ENCODE assay signal across 8 cellular contexts in genomic region chr11:65493367-65494176, GRCh38. TPM values are rescaled to one million over a fixed set of nuclear protein-coding genes. Genes with fewer than 3 reads are reported as not detected.
A peak's percentile ranks its signal among the peaks of the same experiment; 100 is the strongest.
DNase-seq lines count a peak whose midpoint lies in the region; ATAC-seq and TF ChIP-seq lines count a peak whose summit lies in the region.

No MANE protein-coding gene starts in this region.

- H3K4me1 Mint-ChIP-seq in natural killer cell treated with Interleukin-12 subunit alpha and Interleukin-12 subunit beta and Interleukin-15 and Interleukin-18, amount 100 ng/mL, for 72 hours (ENCODE audit: low read depth in 2 of 2): peaks cover 19 to 26% of the 10 kb centered on the region in 2 donors
- H3K4me1 Mint-ChIP-seq in natural killer cell: peaks cover 15 to 17% of the 10 kb centered on the region in 2 donors

- H3K9me3 ChIP-seq in cardiac muscle cell (ENCODE audit: low read depth): no peaks in the 10 kb centered on the region

- peak overlapping the region in 1 of 2 donors; percentile 68 for H3K27ac Mint-ChIP-seq in natural killer cell treated with Interleukin-12 subunit alpha and Interleukin-12 subunit beta and Interleukin-15 and Interleukin-18, amount 100 ng/mL, for 72 hours
- peak overlapping the region in 1 of 2 donors; percentile 47 for H3K27ac Mint-ChIP-seq in natural killer cell

- H3K4me3 ChIP-seq in WI38 (ENCODE audit: low read depth, low read length) (peak overlapping the region; percentile 21; the same call in 1 of the 2 replicates), cardiac muscle cell (no peak overlapping the region)

- H3K27me3 ChIP-seq in cardiac muscle cell: no peaks in the 10 kb centered on the region

- TF ChIP-seq CTCF in natural killer cell (IDR thresholded peaks at IDR 0.05) (no peak), WI38 (IDR thresholded peaks at IDR 0.05; ENCODE audit: low read depth, low read length) (no peak), cardiac muscle cell (IDR thresholded peaks at IDR 0.05; ENCODE audit: low read depth, low read length) (no peak)

- ATAC-seq in natural killer cell treated with Interleukin-12 subunit alpha and Interleukin-12 subunit beta and Interleukin-15 and Interleukin-18, amount 100 ng/mL, for 72 hours: no peak
- no peak for ATAC-seq in natural killer cell
- ATAC-seq in sciatic nerve: peak; percentile 21
- no peak for ATAC-seq in HG02938 (IDR thresholded peaks at IDR 0.05; ENCODE audit: unreplicated experiment)

- peak overlapping the region; percentile 100 for H3K27ac ChIP-seq in cardiac muscle cell

- no peaks in the 10 kb centered on the region for H3K9me3 Mint-ChIP-seq in natural killer cell treated with Interleukin-12 subunit alpha and Interleukin-12 subunit beta and Interleukin-15 and Interleukin-18, amount 100 ng/mL, for 72 hours
- no peaks in the 10 kb centered on the region for H3K9me3 Mint-ChIP-seq in natural killer cell

- intact Hi-C loops in natural killer cell (cut with micrococcal nuclease): no loop called here
- intact Hi-C loops in sciatic nerve (cut with DNase I): no loop called here

- H3K36me3 Mint-ChIP-seq in natural killer cell treated with Interleukin-12 subunit alpha and Interleukin-12 subunit beta and Interleukin-15 and Interleukin-18, amount 100 ng/mL, for 72 hours: no peaks in the 10 kb centered on the region
- no peaks in the 10 kb centered on the region for H3K36me3 Mint-ChIP-seq in natural killer cell

- H3K27me3 Mint-ChIP-seq in natural killer cell treated with Interleukin-12 subunit alpha and Interleukin-12 subunit beta and Interleukin-15 and Interleukin-18, amount 100 ng/mL, for 72 hours: no peaks in the 10 kb centered on the region
- no peaks in the 10 kb centered on the region for H3K27me3 Mint-ChIP-seq in natural killer cell (ENCODE audit: low read depth in 2 of 2)

- H3K4me3 Mint-ChIP-seq in natural killer cell treated with Interleukin-12 subunit alpha and Interleukin-12 subunit beta and Interleukin-15 and Interleukin-18, amount 100 ng/mL, for 72 hours: peak overlapping the region; percentile 59
- no peak overlapping the region for H3K4me3 Mint-ChIP-seq in natural killer cell

- H3K4me1 ChIP-seq in cardiac muscle cell (ENCODE audit: low read depth): peaks cover 66% of the 10 kb centered on the region

- DNase-seq in natural killer cell treated with Interleukin-12 subunit alpha and Interleukin-12 subunit beta and Interleukin-15 and Interleukin-18, amount 100 ng/mL, for 72 hours (ENCODE audit: low spot score): no peak
- no peak for DNase-seq in natural killer cell
- peak in 1 of 2 donors; percentile 93 for DNase-seq in cardiac muscle cell (ENCODE audit: low read depth in 1 of 2, low spot score in 1 of 2)
- peak; percentile 85 for DNase-seq in sciatic nerve (ENCODE audit: low spot score)
- DNase-seq in NCI-H345 (lab: John Stamatoyannopoulos, UW): no peak
- no peak for DNase-seq in GOT3 (lab: John Stamatoyannopoulos, UW)

- H3K36me3 ChIP-seq in cardiac muscle cell: peaks cover 5% of the 10 kb centered on the region

RNA-seq across cellular contexts. Expression of gene MALAT1, which starts 5.3 kb away (rescaled TPM):
- total RNA-seq in natural killer cell treated with Interleukin-12 subunit alpha and Interleukin-12 subunit beta and Interleukin-15 and Interleukin-18, amount 100 ng/mL, for 72 hours: 1,000 to 10,000 TPM; 6,610 to 7,236 TPM
- over 10,000 TPM; 32,911 to 36,726 (median 33,502) TPM for total RNA-seq in natural killer cell
- 3,311 and 7,439 TPM in 2 replicates for total RNA-seq in cardiac muscle cell
- polyA plus RNA-seq in cardiac muscle cell: 16,838 and 18,899 TPM in 2 replicates
- total RNA-seq in sciatic nerve: 14,857 TPM

RNA-seq across cellular contexts. Expression of gene SCYL1, which starts 31.3 kb away (rescaled TPM):
- total RNA-seq in natural killer cell treated with Interleukin-12 subunit alpha and Interleukin-12 subunit beta and Interleukin-15 and Interleukin-18, amount 100 ng/mL, for 72 hours: 100 to 1,000 TPM in 1 of 2 donors, 10 to 100 TPM in 1; 84.5 to 112 TPM
- total RNA-seq in natural killer cell (10 to 100 TPM; 61.7 to 79.9 (median 71.3) TPM), cardiac muscle cell (157 and 168 TPM in 2 replicates), sciatic nerve (64.0 TPM)
- polyA plus RNA-seq in cardiac muscle cell: 139 and 146 TPM in 2 replicates
